Comparison of ENCODE assay signal across 15 cellular contexts in the genomic region with DNA sequence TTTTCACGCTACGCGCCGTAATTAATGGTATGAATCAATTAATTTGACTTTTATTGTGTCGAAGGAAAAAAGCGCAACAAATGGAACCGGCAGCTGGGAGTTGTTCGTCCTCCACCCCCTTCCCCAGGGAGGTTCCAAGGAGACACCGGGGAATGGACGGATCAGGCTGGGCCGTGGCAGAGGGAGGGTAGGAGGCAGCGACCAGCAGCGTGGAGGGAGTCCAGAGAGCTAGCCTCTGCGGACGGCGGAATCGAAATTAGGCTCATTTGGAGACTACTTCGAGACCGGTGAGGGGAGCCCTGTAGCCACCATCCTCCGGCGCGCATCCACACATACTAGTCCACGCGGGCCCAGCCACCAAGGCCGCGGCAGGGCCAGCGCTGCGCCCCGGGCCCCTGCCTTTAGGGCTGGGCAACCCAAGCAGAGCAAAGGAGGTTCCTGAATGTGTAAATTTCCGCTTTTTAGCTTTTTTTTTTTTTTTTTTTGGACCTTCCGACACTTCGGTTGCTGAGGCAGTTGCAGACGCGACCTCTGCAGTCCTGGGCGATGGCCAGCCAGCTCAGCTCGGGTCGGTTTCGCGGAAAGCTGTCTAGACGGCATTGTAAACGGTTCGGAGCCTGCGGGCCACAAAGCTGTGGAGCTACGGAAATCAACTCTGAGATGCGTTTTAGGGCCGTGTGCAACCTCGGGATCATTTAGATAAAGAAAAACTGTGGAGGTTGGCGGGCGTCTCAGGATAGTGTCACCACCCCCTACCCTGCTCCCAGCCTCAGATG. TPM values are rescaled to one million over a fixed set of nuclear protein-coding genes. Genes with fewer than 3 reads are reported as not detected.
DNase-seq lines count a peak whose midpoint lies in the region; FAIRE-seq and TF ChIP-seq lines count a peak whose summit lies in the region.
"Had no signal": no experiment of that assay in that cellular context is flagged by ENCODE, and none has a peak within 500 bp of the region (broad histone marks: within the 10 kb centered on the region; RNA-seq: fewer than 3 reads in every experiment).

No MANE protein-coding gene starts in this region.

- TF ChIP-seq CTCF in GM10266 (IDR thresholded peaks at IDR 0.05; ENCODE audit: control insufficient read depth, insufficient read depth, low read depth, missing control alignments) (no peak), SK-N-SH (IDR thresholded peaks at IDR 0.05) (no peak), neural cell (IDR thresholded peaks at IDR 0.05; ENCODE audit: poor library complexity, severe bottlenecking) (no peak), transverse colon (IDR thresholded peaks at IDR 0.05) (no peak)

- H3K27me3 ChIP-seq in SK-N-SH (ENCODE audit: insufficient read depth), result peaks cover 95% of the 10 kb centered on the region
- H3K27me3 ChIP-seq in neural cell (ENCODE audit: insufficient read depth, low read depth, low read length), result peaks cover 98% of the 10 kb centered on the region
- H3K27me3 ChIP-seq in transverse colon, result peaks cover 100% of the 10 kb centered on the region

- H3K4me3 ChIP-seq in SK-N-SH (ENCODE audit: low read depth in 2 of 2, low read length in 1 of 2), result no peak overlapping the region
- no peak overlapping the region for H3K4me3 ChIP-seq in neural cell (ENCODE audit: low read length)
- H3K4me3 ChIP-seq in transverse colon, result no peak overlapping the region
- H3K4me3 ChIP-seq: K562 had no signal

- H3K79me2 ChIP-seq in SK-N-SH (ENCODE audit: insufficient read depth) (no peaks in the 10 kb centered on the region), neural cell (replicated peaks; ENCODE audit: insufficient read depth, low read length) (no peaks in the 10 kb centered on the region)

- DNase-seq in GM10266 (ENCODE audit: extremely low spot score) (peak; percentile 38), SK-N-SH (peak; percentile 65), ecto neural progenitor cell (ENCODE audit: low spot score) (peak; percentile 67), transverse colon (no peak), cardiac septum (ENCODE audit: low spot score) (no peak), RCC 7860 (ENCODE audit: low spot score) (no peak), NCI-H82 (lab: John Stamatoyannopoulos, UW) (no peak)
- DNase-seq: amygdala; Peyer's patch; stimulated activated CD4-positive, alpha-beta T cell treated with anti-CD3 and anti-CD28 coated beads, Interleukin-4, amount 100 ng/mL, for 4 hours had no signal

- no peak for TF ChIP-seq POLR2A in transverse colon (IDR thresholded peaks at IDR 0.05)

- H3K4me1 ChIP-seq in SK-N-SH (ENCODE audit: control insufficient read depth in 1 of 2, insufficient read depth in 2 of 2, low read depth in 1 of 2, low read length in 1 of 2) (peaks cover 4 to 7% of the 10 kb centered on the region in 2 experiments; a peak in 2 of 4 replicates), transverse colon (peaks cover 0 to 59% (median 42%) of the 10 kb centered on the region in 4 donors)

- CTCF ChIA-PET in SK-N-SH (lab: Yijun Ruan, JAX), result interaction anchor here (9.8 kb wide), 1 partner anchor 9 kb away, joined by 86 read pairs; no protein-coding TSS in a partner anchor

- H3F3A ChIP-seq in SK-N-SH (replicated peaks; ENCODE audit: insufficient read depth) (no peaks in the 10 kb centered on the region), neural cell (ENCODE audit: insufficient read depth, low read length, poor library complexity, severe bottlenecking) (no peaks in the 10 kb centered on the region)

- no peaks in the 10 kb centered on the region for H3K36me3 ChIP-seq in SK-N-SH (replicated peaks in 1 of 2; ENCODE audit: control insufficient read depth in 1 of 2, insufficient read depth in 2 of 2, low read length in 1 of 2)
- no peaks in the 10 kb centered on the region for H3K36me3 ChIP-seq in neural cell (ENCODE audit: insufficient read depth, low read length)
- H3K36me3 ChIP-seq in transverse colon, result no peaks in the 10 kb centered on the region
- H3K36me3 ChIP-seq: Peyer's patch had no signal

- in situ Hi-C loops in transverse colon (cut with MboI; ENCODE audit: low pct_ligation_motif_present in 1 of 4, low pct_unique_long_range_greater_than_20kb in 1 of 4, low sequenced_read_pairs in 3 of 4), result no loop called here

- WGBS in SK-N-SH (ENCODE audit: low lambda C conversion rate), result 18% methylated on average over 40 of the region's 49 CpGs
- 16% methylated on average over 49 of the region's 49 CpGs; no CpG with 5 or more reads in 1 of the 2 donors for WGBS in transverse colon (ENCODE audit: low coverage in 1 of 2), 2 donors

- no peak for FAIRE-seq in RCC 7860 (lab: Jason Lieb, UNC)
- FAIRE-seq: K562, keratinocyte had no signal

- H3K4me2 ChIP-seq in SK-N-SH (no peak overlapping the region), neural cell (ENCODE audit: low read length) (no peak overlapping the region)

- H4K20me1 ChIP-seq in SK-N-SH (ENCODE audit: insufficient read depth), result no peaks in the 10 kb centered on the region
- H4K20me1 ChIP-seq in neural cell (ENCODE audit: insufficient read depth), result no peaks in the 10 kb centered on the region

- intact Hi-C loops in transverse colon (cut with DNase I; ENCODE audit: low total_unique reads) (no loop called here), cardiac septum (cut with DNase I) (loop anchor here (10.0 kb wide), 1 partner anchor 205 kb away; the partner anchor contains the start of genes EFCAB7 and ITGB3BP)

- no peaks in the 10 kb centered on the region for H3K9me2 ChIP-seq in SK-N-SH
- no peaks in the 10 kb centered on the region for H3K9me2 ChIP-seq in neural cell (ENCODE audit: insufficient read depth, low read length)

- no peak for TF ChIP-seq EP300 in SK-N-SH (IDR thresholded peaks at IDR 0.05; ENCODE audit: borderline replicate concordance in 1 of 2, low read depth in 1 of 2, low read length in 1 of 2)
- TF ChIP-seq EP300 in neural cell (conservative IDR thresholded peaks at IDR 0.05; ENCODE audit: poor library complexity, severe bottlenecking), result no peak
- TF ChIP-seq EP300 in transverse colon (IDR thresholded peaks at IDR 0.05; ENCODE audit: low read depth), result no peak

- H2AFZ ChIP-seq in SK-N-SH (ENCODE audit: low read depth) (no peak overlapping the region), neural cell (ENCODE audit: low read depth, low read length) (no peak overlapping the region)

- POLR2A ChIA-PET in SK-N-SH (lab: Yijun Ruan, JAX), result no interaction called here

- H3K27ac ChIP-seq in SK-N-SH (ENCODE audit: low read depth in 2 of 2, low read length in 1 of 2), result no peak overlapping the region
- H3K27ac ChIP-seq in neural cell (ENCODE audit: low read length), result no peak overlapping the region
- no peak overlapping the region for H3K27ac ChIP-seq in transverse colon
- H3K27ac ChIP-seq: Peyer's patch had no signal

- H3K9ac ChIP-seq in SK-N-SH (no peak overlapping the region), neural cell (ENCODE audit: low read length) (no peak overlapping the region)

- H3K9me3 ChIP-seq in SK-N-SH, result no peaks in the 10 kb centered on the region
- H3K9me3 ChIP-seq in neural cell (ENCODE audit: low read length), result peaks cover 6% of the 10 kb centered on the region
- no peaks in the 10 kb centered on the region for H3K9me3 ChIP-seq in transverse colon

- TF ChIP-seq RAD21 in SK-N-SH (IDR thresholded peaks at IDR 0.05; ENCODE audit: low read length) (no peak), neural cell (conservative IDR thresholded peaks at IDR 0.05) (no peak)

TF ChIP-seq in SK-N-SH, 30 proteins besides CTCF, POLR2A, EP300 and RAD21:
- TF ChIP-seq EZH2phosphoT487 (IDR thresholded peaks at IDR 0.05; ENCODE audit: borderline replicate concordance, low read depth), result peak; percentile 84; the same call in 1 of the 2 replicates
- TF ChIP-seq, protein P1, sequence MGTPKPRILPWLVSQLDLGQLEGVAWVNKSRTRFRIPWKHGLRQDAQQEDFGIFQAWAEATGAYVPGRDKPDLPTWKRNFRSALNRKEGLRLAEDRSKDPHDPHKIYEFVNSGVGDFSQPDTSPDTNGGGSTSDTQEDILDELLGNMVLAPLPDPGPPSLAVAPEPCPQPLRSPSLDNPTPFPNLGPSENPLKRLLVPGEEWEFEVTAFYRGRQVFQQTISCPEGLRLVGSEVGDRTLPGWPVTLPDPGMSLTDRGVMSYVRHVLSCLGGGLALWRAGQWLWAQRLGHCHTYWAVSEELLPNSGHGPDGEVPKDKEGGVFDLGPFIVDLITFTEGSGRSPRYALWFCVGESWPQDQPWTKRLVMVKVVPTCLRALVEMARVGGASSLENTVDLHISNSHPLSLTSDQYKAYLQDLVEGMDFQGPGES (IDR thresholded peaks at IDR 0.05; ENCODE audit: low read depth, low read length), result no peak

TF ChIP-seq in neural cell, 6 proteins besides CTCF, POLR2A, EP300 and RAD21 (continues in another document):
- peak; percentile 54 for TF ChIP-seq EZH2 (IDR thresholded peaks at IDR 0.05; ENCODE audit: borderline replicate concordance, insufficient read depth, low read length, poor library complexity, severe bottlenecking)
- no peak for TF ChIP-seq SMC3 (conservative IDR thresholded peaks at IDR 0.05; ENCODE audit: poor library complexity)

RNA-seq across cellular contexts. Expression of gene FOXD3, which starts 2.2 kb away (rescaled TPM):
- polyA plus RNA-seq in SK-N-SH (2012; rRNA removed) (not detected in 2 replicates), neural cell (0.14 TPM in 1 of 2 replicates, not detected in the other)
- polyA plus RNA-seq in SK-N-SH (2012; cell fraction: cytosol; rRNA removed), result not detected in 2 replicates
- not detected in 2 replicates for polyA plus RNA-seq in SK-N-SH (2012; cell fraction: nucleus; rRNA removed)
- not detected in 2 replicates for polyA minus RNA-seq in neural cell
- total RNA-seq in transverse colon (under 1 TPM in 2 of 4 donors, not detected in 2; 0.32 to 0.68 TPM), cardiac septum (0.30 TPM)
- total RNA-seq: osteocyte, Peyer's patch, temporal lobe had no signal
- polyA plus RNA-seq: keratinocyte had no signal

RNA-seq across cellular contexts. Expression of gene ALG6, which starts 47.2 kb away (rescaled TPM):
- 3.8 and 5.7 TPM in 2 replicates for polyA plus RNA-seq in SK-N-SH (2012; rRNA removed)
- 5.2 and 6.1 TPM in 2 replicates for polyA plus RNA-seq in SK-N-SH (2012; cell fraction: cytosol; rRNA removed)
- polyA plus RNA-seq in SK-N-SH (2012; cell fraction: nucleus; rRNA removed), result 3.9 and 10.3 TPM in 2 replicates
- 31.3 and 46.8 TPM in 2 replicates for polyA plus RNA-seq in neural cell
- 36.8 and 37.5 TPM in 2 replicates for polyA minus RNA-seq in neural cell
- total RNA-seq in transverse colon, result 10 to 100 TPM in 2 of 4 donors, 1 to 10 TPM in 1, under 1 TPM in 1; 0.60 to 20.0 (median 9.3) TPM
- total RNA-seq in cardiac septum, result 3.4 TPM

Comparison
In these comparisons a context has a peak if more than half of its experiments do, and no peak if none do; other contexts are left out.
1. DNase-seq: peak in GM10266 (single experiment), SK-N-SH (single experiment) and ecto neural progenitor cell (single experiment); none in transverse colon (single experiment), cardiac septum (single experiment), RCC 7860 (single experiment) and NCI-H82 (single experiment).